26 cellular contexts compared by ENCODE assay signal in genomic region chr21:36915014-36915700, GRCh38. TPM values are rescaled to one million over a fixed set of nuclear protein-coding genes. Genes with fewer than 3 reads are reported as not detected.
A peak's percentile ranks its signal among the peaks of the same experiment; 100 is the strongest.
DNase-seq lines count a peak whose midpoint lies in the region; ATAC-seq, FAIRE-seq and TF ChIP-seq lines count a peak whose summit lies in the region.
"Had no signal": no experiment of that assay in that cellular context is flagged by ENCODE, and none has a peak within 500 bp of the region (broad histone marks: within the 10 kb centered on the region; RNA-seq: fewer than 3 reads in every experiment).

No MANE protein-coding gene starts in this region.

- H2AFZ ChIP-seq in IMR-90 (replicated peaks; ENCODE audit: low read length, poor library complexity) = no peak overlapping the region
- H2AFZ ChIP-seq: GM23338 had no signal

- peak overlapping the region; percentile 68 for H2BK20ac ChIP-seq in IMR-90 (ENCODE audit: low read depth, low read length)

- H3K4me3 ChIP-seq in A549 = no peak overlapping the region
- H3K4me3 ChIP-seq in IMR-90 (ENCODE audit: insufficient read depth, low read depth, low read length) = no peak overlapping the region
- H3K4me3 ChIP-seq in body of pancreas = no peak overlapping the region
- H3K4me3 ChIP-seq in gastroesophageal sphincter = no peak overlapping the region
- H3K4me3 ChIP-seq: BLaER1 treated with 17β-estradiol and CSF1 and Interleukin-3, amounts not matched to agents 10 nM and 100 nM; GM23338 had no signal

- peak overlapping the region in 1 of 2 experiments; percentile 28; a peak in 1 of 4 replicates for H4K8ac ChIP-seq in IMR-90 (ENCODE audit: low read depth in 2 of 2, low read length in 2 of 2)

- H3K56ac ChIP-seq in IMR-90 (ENCODE audit: extremely low read depth, insufficient read depth, low read length) = no peak overlapping the region

- H3K18ac ChIP-seq in IMR-90 (ENCODE audit: low read depth, low read length) = no peak overlapping the region; the same call in 1 of the 2 replicates

- H3K79me1 ChIP-seq in IMR-90 (ENCODE audit: low read depth in 1 of 2, low read length in 2 of 2) = peaks cover 13 to 52% of the 10 kb centered on the region in 2 experiments

- H4K20me1 ChIP-seq in IMR-90 (ENCODE audit: insufficient read depth, low read length) = no peaks in the 10 kb centered on the region

- in situ Hi-C loops in IMR-90 (cut with MboI; ENCODE audit: low sequenced_read_pairs) = no loop called here

- peak overlapping the region; percentile 32; the same call in 1 of the 2 replicates for H3K14ac ChIP-seq in IMR-90 (replicated peaks; ENCODE audit: low read depth, low read length)

- no peak for FAIRE-seq in A549 (lab: Jason Lieb, UNC)
- FAIRE-seq: A204.1, D721Med, GM12891, RCC 7860 had no signal

- peak overlapping the region; percentile 50 for H4K91ac ChIP-seq in IMR-90 (ENCODE audit: insufficient read depth, low read depth, low read length)

- H3K9ac ChIP-seq in IMR-90 (ENCODE audit: low read depth, low read length) = no peak overlapping the region
- H3K9ac ChIP-seq: BLaER1 treated with 17β-estradiol and CSF1 and Interleukin-3, amounts not matched to agents 10 nM and 100 nM; SK-N-SH had no signal

- H3K4ac ChIP-seq in IMR-90 (ENCODE audit: low read depth, low read length) = peak overlapping the region; percentile 75

- CTCF ChIA-PET in A549 (lab: Yijun Ruan, JAX) = interaction anchor here (0.7 to 4.6 kb wide), 11 partner anchors 9 to 729 kb away, joined by 3 to 22 read pairs (median 3); no protein-coding TSS in a partner anchor
- CTCF ChIA-PET in IMR-90 (lab: Yijun Ruan, JAX) = interaction anchor here (1.0 kb wide), 1 partner anchor 162 kb away, joined by 3 read pairs; no protein-coding TSS in a partner anchor

- no peaks in the 10 kb centered on the region for H3K9me3 ChIP-seq in A549
- no peaks in the 10 kb centered on the region for H3K9me3 ChIP-seq in IMR-90 (ENCODE audit: control insufficient read depth, insufficient read depth, low read length)
- H3K9me3 ChIP-seq in body of pancreas = no peaks in the 10 kb centered on the region
- no peaks in the 10 kb centered on the region for H3K9me3 ChIP-seq in gastroesophageal sphincter
- H3K9me3 ChIP-seq: SK-N-SH had no signal

- dilution Hi-C loops in IMR-90 (cut with HindIII; ENCODE audit: low sequenced_read_pairs, unreplicated experiment) = no loop called here

- H3K4me2 ChIP-seq in A549 (no peak overlapping the region), IMR-90 (ENCODE audit: low read depth, low read length) (no peak overlapping the region)
- H3K4me2 ChIP-seq: SK-N-SH had no signal

- H3K27me3 ChIP-seq in IMR-90 (ENCODE audit: control insufficient read depth, insufficient read depth, low read length) (no peaks in the 10 kb centered on the region), body of pancreas (no peaks in the 10 kb centered on the region), gastroesophageal sphincter (no peaks in the 10 kb centered on the region)
- H3K27me3 ChIP-seq: BLaER1 treated with 17β-estradiol and CSF1 and Interleukin-3, amounts not matched to agents 10 nM and 100 nM had no signal

- 96% methylated on average over 17 of the region's 17 CpGs for WGBS in A549 (ENCODE audit: missing lambda C conversion rate)
- WGBS in IMR-90 (ENCODE audit: extremely low coverage in 2 of 2, insufficient read length in 1 of 2), 2 experiments = 93% methylated on average over 3 of the region's 17 CpGs; no CpG with 5 or more reads in 1 of the 2 experiments
- WGBS in body of pancreas, 2 donors = 54 to 61% methylated on average over 17 of the region's 17 CpGs
- WGBS in gastroesophageal sphincter (ENCODE audit: low coverage in 1 of 2), 2 donors = 95 to 96% methylated on average over 5 to 16 of the region's 17 CpGs

- peak overlapping the region; percentile 74 to 95; a peak in 5 of 6 replicates for H3K27ac ChIP-seq in A549
- H3K27ac ChIP-seq in IMR-90 (ENCODE audit: insufficient read depth, low read length) = peak overlapping the region; percentile 27; the same call in 1 of the 2 replicates
- peak overlapping the region; percentile 42 to 83 (median 71) for H3K27ac ChIP-seq in body of pancreas
- H3K27ac ChIP-seq in gastroesophageal sphincter = no peak overlapping the region
- H3K27ac ChIP-seq: BLaER1 treated with 17β-estradiol and CSF1 and Interleukin-3, amounts not matched to agents 10 nM and 100 nM had no signal

- TF ChIP-seq EP300 in A549 (IDR thresholded peaks at IDR 0.05) (no peak), gastroesophageal sphincter (IDR thresholded peaks at IDR 0.05) (no peak)

- no peak for ATAC-seq in A549
- no peak for ATAC-seq in IMR-90 (ENCODE audit: low read depth)
- ATAC-seq in body of pancreas = peak; percentile 89
- ATAC-seq in gastroesophageal sphincter = no peak

- no peaks in the 10 kb centered on the region for H3K36me3 ChIP-seq in IMR-90 (ENCODE audit: control insufficient read depth, insufficient read depth, low read length)
- no peaks in the 10 kb centered on the region for H3K36me3 ChIP-seq in body of pancreas (replicated peaks in 1 of 2; ENCODE audit: insufficient read depth in 1 of 2, low read depth in 2 of 2)
- H3K36me3 ChIP-seq in gastroesophageal sphincter = no peaks in the 10 kb centered on the region

- H3K9me1 ChIP-seq in IMR-90 (ENCODE audit: insufficient read depth, low read length) = peaks cover 9% of the 10 kb centered on the region

- TF ChIP-seq CTCF in A549 (IDR thresholded peaks at IDR 0.05) (no peak), IMR-90 (conservative IDR thresholded peaks at IDR 0.05; ENCODE audit: low read depth, low read length) (no peak), body of pancreas (IDR thresholded peaks at IDR 0.05) (no peak), GM10266 (IDR thresholded peaks at IDR 0.05; ENCODE audit: control insufficient read depth, insufficient read depth, low read depth, missing control alignments) (no peak), gastroesophageal sphincter (IDR thresholded peaks at IDR 0.05) (no peak)

- TF ChIP-seq RAD21 in A549 (conservative IDR thresholded peaks at IDR 0.05 in 1 of 2, IDR thresholded peaks at IDR 0.05 in 1 of 2) = no peak
- TF ChIP-seq RAD21 in IMR-90 (IDR thresholded peaks at IDR 0.05; ENCODE audit: low read length) = no peak

- H2BK5ac ChIP-seq in IMR-90 (ENCODE audit: low read depth, low read length, poor library complexity, severe bottlenecking) = no peak overlapping the region

- H2AK9ac ChIP-seq in IMR-90 (replicated peaks; ENCODE audit: low read depth, low read length, poor library complexity) = no peak overlapping the region

- peaks cover 55% of the 10 kb centered on the region for H3K4me1 ChIP-seq in A549
- H3K4me1 ChIP-seq in IMR-90 (ENCODE audit: control insufficient read depth, insufficient read depth, low read length) = peaks cover 26% of the 10 kb centered on the region
- peaks cover 46% of the 10 kb centered on the region for H3K4me1 ChIP-seq in body of pancreas
- H3K4me1 ChIP-seq in gastroesophageal sphincter = peaks cover 0 to 16% (median 0%) of the 10 kb centered on the region in 3 donors

- intact Hi-C loops in IMR-90 (cut with micrococcal nuclease) (loop anchor here (5.0 kb wide), 1 partner anchor 213 kb away; no protein-coding TSS in a partner anchor), body of pancreas (cut with DNase I) (no loop called here)

- TF ChIP-seq POLR2A in A549 (IDR thresholded peaks at IDR 0.05; ENCODE audit: low read length) = no peak
- no peak for TF ChIP-seq POLR2A in IMR-90 (IDR thresholded peaks at IDR 0.05; ENCODE audit: low read depth, low read length)
- peak in 1 of 3 donors; percentile 22 for TF ChIP-seq POLR2A in body of pancreas (IDR thresholded peaks at IDR 0.05)
- no peak for TF ChIP-seq POLR2A in gastroesophageal sphincter (IDR thresholded peaks at IDR 0.05)

- no peak overlapping the region for H3K23ac ChIP-seq in IMR-90 (ENCODE audit: low read depth, low read length)

- BruUV-seq in IMR-90 (replicated peaks; lab: Mats Ljungman, UMichigan) = no TSS peak

- no peak overlapping the region for H2BK15ac ChIP-seq in IMR-90 (ENCODE audit: low read depth, low read length)

- H2AK5ac ChIP-seq in IMR-90 (ENCODE audit: low read depth, low read length) = peak overlapping the region; percentile 84

- POLR2A ChIA-PET in A549 (lab: Yijun Ruan, JAX) = no interaction called here
- POLR2A ChIA-PET in IMR-90 (lab: Charles Lee; ENCODE audit: unreplicated experiment) = no interaction called here

- no peak for DNase-seq in A549 (ENCODE audit: low read depth in 1 of 2, low spot score in 1 of 2)
- no peak for DNase-seq in IMR-90
- DNase-seq in NOMO-1 treated with dmso at 0.1 percent for 144 hours (lab: John Stamatoyannopoulos, UW; ENCODE audit: unreplicated experiment) = peak; percentile 50
- DNase-seq in body of pancreas = peak; percentile 84 to 92 (median 90)
- no peak for DNase-seq in GM10266 (ENCODE audit: extremely low spot score)
- DNase-seq in GM03348 (ENCODE audit: low spot score) = no peak
- no peak for DNase-seq in anterior cingulate cortex (lab: John Stamatoyannopoulos, UW)
- DNase-seq: AML-193; CD4-positive, alpha-beta T cell; DMS53; HCEC 1CT; NCI-H1105 treated with DMSO at 0.1 percent for 48 hours; NCI-H2029; NCI-H446; NCI-H524 treated with DMSO at 0.1 percent for 48 hours; NCI-H774; OCI-M1; SK-N-SH; SW 1271 had no signal

- peak overlapping the region; percentile 78 for H2BK120ac ChIP-seq in IMR-90 (ENCODE audit: low read depth, low read length)

- no peak overlapping the region for H4K5ac ChIP-seq in IMR-90 (ENCODE audit: low read depth, low read length)

TF ChIP-seq in A549, 52 proteins besides CTCF, POLR2A, EP300 and RAD21 (continues in another document):
- TF ChIP-seq FOSL2 (IDR thresholded peaks at IDR 0.05) (no peak), FOSL2 (CRISPR knock-in tag; IDR thresholded peaks at IDR 0.05) (no peak), HOXB13 (CRISPR knock-in tag; IDR thresholded peaks at IDR 0.05; ENCODE audit: low read depth) (no peak), GATA3 (IDR thresholded peaks at IDR 0.05; ENCODE audit: borderline replicate concordance) (no peak), RNF2 (IDR thresholded peaks at IDR 0.05; ENCODE audit: borderline replicate concordance, low read depth) (no peak)

TF ChIP-seq in IMR-90, 13 proteins besides CTCF, POLR2A, EP300 and RAD21 (continues in another document):
- TF ChIP-seq MAFK (IDR thresholded peaks at IDR 0.05; ENCODE audit: low read depth, low read length) (no peak), BHLHE40 (IDR thresholded peaks at IDR 0.05; ENCODE audit: low read depth, low read length) (no peak), MXI1 (IDR thresholded peaks at IDR 0.05; ENCODE audit: borderline replicate concordance, low read depth, low read length) (no peak), NFE2L2 (IDR thresholded peaks at IDR 0.05; ENCODE audit: low read depth, low read length) (no peak)

RNA-seq across cellular contexts. Expression of gene HLCS, which starts 51.3 kb away (rescaled TPM):
- polyA plus RNA-seq in A549 (2011; rRNA removed) (23.1 and 24.3 TPM in 2 replicates), A549 (2017; fragmentation: RNase III; extraction: RNeasy Plus Mini Kit Qiagen cat#74134 plus additional on column Dnase treatment) (7.6 to 9.0 TPM (median 8.4 TPM) in 3 replicates), IMR-90 (2012; rRNA removed) (8.6 and 10.6 TPM in 2 replicates)
- 4.3 and 4.8 TPM in 2 replicates for polyA plus RNA-seq in A549 (2012; cell fraction: cytosol; rRNA removed)
- 4.8 and 6.9 TPM in 2 replicates for polyA plus RNA-seq in A549 (2012; cell fraction: nucleus; rRNA removed)
- 24.9 and 27.6 TPM in 2 replicates for polyA minus RNA-seq in A549 (2011; rRNA and poly(A)+ RNA removed)
- total RNA-seq in IMR-90 (2012; rRNA removed) (18.1 and 21.0 TPM in 2 replicates), body of pancreas (10 to 100 TPM; 27.2 to 38.6 TPM), gastroesophageal sphincter (10 to 100 TPM; 14.4 to 33.3 (median 24.9) TPM)
- polyA plus RNA-seq in IMR-90 (2012; cell fraction: cytosol; rRNA removed) = 4.1 and 5.8 TPM in 2 replicates
- 4.2 and 15.2 TPM in 2 replicates for polyA plus RNA-seq in IMR-90 (2012; cell fraction: nucleus; rRNA removed; ENCODE audit: low replicate concordance)

Comparison
In these comparisons a context has a peak if more than half of its experiments do, and no peak if none do; other contexts are left out.
1. DNase-seq: peak in NOMO-1 treated with dmso at 0.1 percent for 144 hours (single experiment) and body of pancreas (4 of 4); none in A549 (0 of 2), IMR-90 (single experiment), GM10266 (single experiment), GM03348 (single experiment) and anterior cingulate cortex (0 of 58).
2. H3K27ac ChIP-seq: peak in A549 (2 of 2), IMR-90 (single experiment) and body of pancreas (4 of 4); none in gastroesophageal sphincter (0 of 4).